1 cellular context compared by ENCODE assay signal in genomic region chr12:47772738-47773061, GRCh38.
A peak's percentile ranks its signal among the peaks of the same experiment; 100 is the strongest.
TF ChIP-seq lines count a peak whose summit lies in the region.

No MANE protein-coding gene starts in this region.

TF ChIP-seq in GM12878, 131 proteins besides CTCF, POLR2A, EP300 and RAD21:
- TF ChIP-seq SRF (IDR thresholded peaks at IDR 0.05; ENCODE audit: low read depth in 2 of 2, low read length in 2 of 2) (0 out of 4 replicates have a peak, but pooled peaks have one; percentile 39 to 48), POU2F2 (IDR thresholded peaks at IDR 0.05; ENCODE audit: borderline replicate concordance, low read depth, low read length) (no peak)
TF ChIP-seq in GM12878: peak in this region for 1.
